In genomic region chr7:129952164-129952652, GRCh38 we compare ENCODE assay signal across 8 cellular contexts. TPM values are rescaled to one million over a fixed set of nuclear protein-coding genes. Genes with fewer than 3 reads are reported as not detected.
DNase-seq lines count a peak whose midpoint lies in the region; ATAC-seq and TF ChIP-seq lines count a peak whose summit lies in the region.

No MANE protein-coding gene starts in this region.

- H3K36me3 ChIP-seq in OCI-LY7 (ENCODE audit: insufficient read depth, low read length), result no peaks in the 10 kb centered on the region

- intact Hi-C loops in OCI-LY7 (cut with micrococcal nuclease; ENCODE audit: unreplicated experiment), result loop anchor here (2.0 kb wide), 1 partner anchor 339 kb away; no protein-coding TSS in a partner anchor
- intact Hi-C loops in right cardiac atrium (cut with DNase I), result loop anchor here in 2 of 4 donors (10.0 kb wide), 2 partner anchors 107 to 117 kb away; no protein-coding TSS in a partner anchor

- no peak overlapping the region for H3K27ac Mint-ChIP-seq in type B pancreatic cell

- H3K4me1 Mint-ChIP-seq in type B pancreatic cell (ENCODE audit: unreplicated experiment), result peaks cover 13% of the 10 kb centered on the region

- H3K4me1 ChIP-seq in OCI-LY7 (ENCODE audit: insufficient read depth, low read length, poor library complexity, severe bottlenecking) (peaks cover 26% of the 10 kb centered on the region), right cardiac atrium (ENCODE audit: control insufficient read depth, insufficient read depth, low read length) (peaks cover 5% of the 10 kb centered on the region)

- TF ChIP-seq CTCF in OCI-LY7 (conservative IDR thresholded peaks at IDR 0.05; ENCODE audit: low read length) (no peak), type B pancreatic cell (conservative IDR thresholded peaks at IDR 0.05) (no peak)

- H3K27me3 Mint-ChIP-seq in type B pancreatic cell, result no peaks in the 10 kb centered on the region

- POLR2A ChIA-PET in OCI-LY7 (lab: Charles Lee), result interaction anchor here (0.5 to 1.4 kb wide), 5 partner anchors 8 to 54 kb away, joined by 3 to 14 read pairs (median 4); no protein-coding TSS in a partner anchor

- peak overlapping the region; percentile 48; the same call in 1 of the 2 replicates for H2AFZ ChIP-seq in OCI-LY7 (ENCODE audit: low read length)

- CTCF ChIA-PET in OCI-LY7 (lab: Charles Lee; ENCODE audit: unreplicated experiment), result interaction anchor here (1.3 kb wide), 1 partner anchor 59 kb away, joined by 4 read pairs; no protein-coding TSS in a partner anchor

- H3K4me3 ChIP-seq in OCI-LY7 (ENCODE audit: low read depth, low read length, poor library complexity, severe bottlenecking), result peak overlapping the region; percentile 81
- H3K4me3 ChIP-seq in right cardiac atrium (ENCODE audit: low read length), result peak overlapping the region; percentile 91

- peak overlapping the region; percentile 97 for H3K4me2 ChIP-seq in OCI-LY7 (ENCODE audit: low read length)

- no peaks in the 10 kb centered on the region for H3K36me3 Mint-ChIP-seq in type B pancreatic cell

- DNase-seq in activated T-cell treated with anti-CD3 and anti-CD28 coated beads for 4 hours (peak; percentile 2), OCI-LY7 (ENCODE audit: low spot score) (peak; percentile 45), amygdala (lab: John Stamatoyannopoulos, UW) (peak in 52 of 56 donors; percentile 4 to 74 (median 44)), right cardiac atrium (peak; percentile 35 to 82 (median 77)), retina (peak; percentile 79), type B pancreatic cell (ENCODE audit: extremely low spot score, unreplicated experiment) (no peak)
- DNase-seq in activated T-cell treated with anti-CD3 and anti-CD28 coated beads, Interleukin-2, amount 50 U/mL, for 1 hour, result no peak

- H3K9me3 ChIP-seq in OCI-LY7 (ENCODE audit: low read length) (no peaks in the 10 kb centered on the region), right cardiac atrium (ENCODE audit: control insufficient read depth, low read length) (no peaks in the 10 kb centered on the region)

- no peaks in the 10 kb centered on the region for H3K27me3 ChIP-seq in right cardiac atrium (ENCODE audit: control insufficient read depth, insufficient read depth)

- BruUV-seq in OCI-LY7 (replicated peaks; lab: Mats Ljungman, UMichigan), result no TSS peak

- WGBS in right cardiac atrium, result under 1% methylated on average over 40 of the region's 40 CpGs

- H4K20me1 ChIP-seq in OCI-LY7 (ENCODE audit: insufficient read depth, low read length), result peaks cover 7% of the 10 kb centered on the region; the same call in 1 of the 2 replicates

- H3K27ac ChIP-seq in OCI-LY7 (ENCODE audit: low read depth, low read length, poor library complexity, severe bottlenecking) (peak overlapping the region; percentile 82), right cardiac atrium (ENCODE audit: low read length) (peak overlapping the region; percentile 92)

- H3K9me3 Mint-ChIP-seq in type B pancreatic cell, result no peaks in the 10 kb centered on the region

- ATAC-seq in HG02852 (IDR thresholded peaks at IDR 0.05; ENCODE audit: unreplicated experiment), result peak; percentile 25
- ATAC-seq in right cardiac atrium, result peak; percentile 41 to 47

- peaks cover 51% of the 10 kb centered on the region for H3K79me2 ChIP-seq in OCI-LY7 (ENCODE audit: insufficient read depth, low read depth, low read length)

- no peaks in the 10 kb centered on the region for H3K9me2 ChIP-seq in OCI-LY7 (ENCODE audit: insufficient read depth, low read length)

- H3K4me3 Mint-ChIP-seq in type B pancreatic cell, result no peak overlapping the region

RNA-seq across cellular contexts. Expression of gene UBE2H, which starts 0.6 kb away (rescaled TPM):
- total RNA-seq in OCI-LY7 (2014; rRNA removed; shearing (Covaris generic)), result 12.7 and 15.0 TPM in 2 replicates
- 35.3 and 41.4 TPM in 2 replicates for total RNA-seq in OCI-LY7 (2022)
- total RNA-seq in right cardiac atrium, result 10 to 100 TPM; 59.9 to 79.0 (median 72.0) TPM
- 38.2 TPM for polyA plus RNA-seq in right cardiac atrium
- total RNA-seq in type B pancreatic cell (ENCODE audit: low replicate concordance), result 80.7 and 141 TPM in 2 replicates

Comparison
In these comparisons a context has a peak if more than half of its experiments do, and no peak if none do; other contexts are left out.
1. DNase-seq: peak in activated T-cell treated with anti-CD3 and anti-CD28 coated beads for 4 hours (single experiment), OCI-LY7 (single experiment), amygdala (52 of 56), right cardiac atrium (3 of 3) and retina (single experiment); none in activated T-cell treated with anti-CD3 and anti-CD28 coated beads, Interleukin-2, amount 50 U/mL, for 1 hour (single experiment) and type B pancreatic cell (single experiment).